Comparison of ENCODE assay signal across 34 cellular contexts in genomic region chr2:139905624-139906023, GRCh38.
"Had no signal": no experiment of that assay in that cellular context is flagged by ENCODE, and none has a peak within 500 bp of the region (broad histone marks: within the 10 kb centered on the region; RNA-seq: fewer than 3 reads in every experiment).

No MANE protein-coding gene starts in this region.

- H3K4me3 ChIP-seq: adrenal gland, ascending aorta, body of pancreas, breast epithelium, cardiac muscle cell had no signal

- H3K9me3 ChIP-seq: adrenal gland, ascending aorta, body of pancreas, breast epithelium had no signal

- FAIRE-seq: astrocyte, bronchial epithelial cell had no signal

- DNase-seq: activated effector memory CD4-positive, alpha-beta T cell treated with anti-CD3 and anti-CD28 coated beads, Interleukin-2, amount 50 U/mL, for 16 hours; activated effector memory CD4-positive, alpha-beta T cell treated with Interleukin-2 at 50 U/mL for 16 hours; activated gamma-delta T cell; activated gamma-delta T cell treated with Interleukin-2 at 50 U/mL for 16 hours; activated naive CD4-positive, alpha-beta T cell; activated naive CD4-positive, alpha-beta T cell treated with anti-CD3 and anti-CD28 coated beads for 36 hours; activated naive CD4-positive, alpha-beta T cell treated with anti-CD3 and anti-CD28 coated beads, Interleukin-2, amount 10 ng/mL, durations not matched to agents 7 days and 5 days; activated naive CD4-positive, alpha-beta T cell treated with anti-CD3 and anti-CD28 coated beads, Interleukin-2, amount 50 U/mL, for 16 hours; activated naive CD4-positive, alpha-beta T cell treated with Interleukin-2 at 50 U/mL for 16 hours; activated naive CD8-positive, alpha-beta T cell treated with anti-CD3 and anti-CD28 coated beads for 36 hours; activated naive CD8-positive, alpha-beta T cell treated with anti-CD3 and anti-CD28 coated beads, Interleukin-2, amount 10 ng/mL, durations not matched to agents 7 days and 5 days; activated naive CD8-positive, alpha-beta T cell treated with anti-CD3 and anti-CD28 coated beads, Interleukin-2, amount 50 U/mL, for 24 hours; activated T-cell treated with anti-CD3 and anti-CD28 coated beads, Interleukin-2, amount 50 U/mL, for 1 hour; activated T-cell treated with anti-CD3 and anti-CD28 coated beads, Interleukin-2, amount 50 U/mL, for 24 hours; activated T-cell treated with anti-CD3 and anti-CD28 coated beads, Interleukin-2, amount 50 U/mL, for 4 hours; activated T-cell treated with anti-CD3 and anti-CD28 coated beads, Interleukin-2, amount 50 U/mL, for 48 hours; activated T-cell treated with anti-CD3 and anti-CD28 coated beads, Interleukin-2, amount 50 U/mL, for 72 hours; adrenal gland; amniotic stem cell; amygdala; anterior cingulate cortex; aorta; body of pancreas; brain microvascular endothelial cell; caudate nucleus; central memory CD4-positive, alpha-beta T cell; cerebellar nuclear complex had no signal

- H3K27ac ChIP-seq: adrenal gland, ascending aorta, body of pancreas, brain microvascular endothelial cell, breast epithelium, cardiac muscle cell had no signal

- H3K36me3 ChIP-seq: adrenal gland, ascending aorta, brain microvascular endothelial cell, breast epithelium, cardiac muscle cell had no signal

- H3K27me3 ChIP-seq: adrenal gland, ascending aorta, body of pancreas, brain microvascular endothelial cell, breast epithelium, cardiac muscle cell had no signal

- H3K4me1 ChIP-seq: adrenal gland, ascending aorta, body of pancreas, breast epithelium had no signal

- ATAC-seq: activated naive CD4-positive, alpha-beta T cell treated with anti-CD3 and anti-CD28 coated beads, Interleukin-2, amount 50 U/mL, for 72 hours; activated naive CD8-positive, alpha-beta T cell treated with anti-CD3 and anti-CD28 coated beads, Interleukin-2, amount 50 U/mL, for 24 hours; activated T-cell treated with anti-CD3 and anti-CD28 coated beads, Interleukin-2, amount 50 U/mL, for 4 hours; activated T-cell treated with anti-CD3 and anti-CD28 coated beads, Interleukin-2, amount 50 U/mL, for 72 hours; activated T-helper 17 cell treated with anti-CD3 and anti-CD28 coated beads, Interleukin-2, amount 50 U/mL, for 72 hours; body of pancreas had no signal
